In the genomic region with DNA sequence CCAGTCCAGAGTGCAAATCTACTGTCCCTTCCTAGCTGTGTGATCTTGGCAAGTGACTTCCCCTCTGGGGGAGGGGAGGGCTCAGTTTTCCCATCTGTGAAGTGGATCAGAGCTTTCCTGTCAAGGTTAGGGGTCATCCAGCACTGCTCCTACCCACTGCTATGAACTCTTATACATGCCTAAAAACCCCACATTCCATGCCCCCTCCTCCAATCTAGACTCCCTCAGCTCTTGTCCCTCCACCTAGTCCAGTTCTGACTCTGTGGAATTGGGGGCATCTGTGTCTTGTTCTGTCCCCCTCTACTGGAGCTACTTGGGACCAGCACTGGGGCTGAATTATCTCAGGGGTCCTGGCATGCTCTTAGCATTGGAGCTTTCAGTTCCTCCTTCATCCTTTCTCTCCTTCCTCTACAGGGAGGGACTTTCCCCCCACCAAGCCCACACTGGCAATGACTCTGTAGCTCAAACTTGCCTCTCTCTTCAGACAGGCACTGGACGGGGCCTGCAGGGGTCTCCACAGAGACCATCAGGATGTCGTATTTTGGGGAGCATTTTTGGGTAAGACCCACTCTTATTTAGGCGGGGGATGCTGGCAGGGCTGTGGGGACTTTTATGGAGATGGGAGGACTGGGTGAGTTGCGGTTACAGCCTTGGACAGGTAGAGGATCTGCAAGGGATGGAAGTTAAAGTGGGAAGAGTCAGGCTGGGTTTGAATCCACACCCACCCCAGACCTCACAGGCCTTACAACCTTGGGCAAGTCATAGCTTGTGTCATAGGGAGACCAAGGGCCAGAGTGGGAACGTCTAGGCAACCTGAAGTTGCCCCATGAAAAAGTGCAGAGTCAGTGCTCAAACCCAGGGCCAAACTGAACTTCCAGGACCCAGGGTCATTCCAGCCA, we compare ENCODE assay signal across 10 cellular contexts. TPM values are rescaled to one million over a fixed set of nuclear protein-coding genes. Genes with fewer than 3 reads are reported as not detected.
DNase-seq lines count a peak whose midpoint lies in the region; ATAC-seq and TF ChIP-seq lines count a peak whose summit lies in the region.
"Had no signal": no experiment of that assay in that cellular context is flagged by ENCODE, and none has a peak within 500 bp of the region (broad histone marks: within the 10 kb centered on the region; RNA-seq: fewer than 3 reads in every experiment).

No MANE protein-coding gene starts in this region.

- 65% methylated on average over 5 of the region's 5 CpGs for WGBS in prostate gland

- H3K4me1 Mint-ChIP-seq in glutamatergic neuron (ENCODE audit: low read depth, unreplicated experiment) = peaks cover 23% of the 10 kb centered on the region

- H3K4me3 Mint-ChIP-seq in glutamatergic neuron (ENCODE audit: unreplicated experiment) = peak overlapping the region; percentile 80

- intact Hi-C loops in prostate gland (cut with DNase I) = no loop called here

- H3K4me3 ChIP-seq in prostate gland = no peak overlapping the region

- TF ChIP-seq POLR2A in prostate gland (IDR thresholded peaks at IDR 0.05) = no peak

- H3K36me3 Mint-ChIP-seq in glutamatergic neuron (ENCODE audit: unreplicated experiment) = no peaks in the 10 kb centered on the region

- H3K27ac ChIP-seq in prostate gland = no peak overlapping the region
- H3K27ac ChIP-seq: foreskin keratinocyte had no signal

- no peaks in the 10 kb centered on the region for H3K9me3 ChIP-seq in prostate gland

- TF ChIP-seq CTCF in GM12873 (IDR thresholded peaks at IDR 0.05; ENCODE audit: insufficient read depth, low read depth, low read length, missing control alignments) = peak; percentile 63
- peak; percentile 1 for TF ChIP-seq CTCF in glutamatergic neuron (IDR thresholded peaks at IDR 0.05; ENCODE audit: partially characterized antibody, unreplicated experiment)
- TF ChIP-seq CTCF in prostate gland (IDR thresholded peaks at IDR 0.05) = no peak

- peak overlapping the region; percentile 80 for H3K27ac Mint-ChIP-seq in glutamatergic neuron (ENCODE audit: unreplicated experiment)

- peaks cover 3% of the 10 kb centered on the region for H3K27me3 Mint-ChIP-seq in glutamatergic neuron (ENCODE audit: unreplicated experiment)

- H3K27me3 ChIP-seq in prostate gland (replicated peaks; ENCODE audit: insufficient read depth) = no peaks in the 10 kb centered on the region

- no peaks in the 10 kb centered on the region for H3K36me3 ChIP-seq in prostate gland

- H3K9me3 Mint-ChIP-seq in glutamatergic neuron (ENCODE audit: unreplicated experiment) = peaks cover 10% of the 10 kb centered on the region

- ATAC-seq in GM21619 (IDR thresholded peaks at IDR 0.05; ENCODE audit: unreplicated experiment) = peak; percentile 44
- ATAC-seq: foreskin keratinocyte, right cardiac atrium had no signal

- no peaks in the 10 kb centered on the region for H3K4me1 ChIP-seq in prostate gland (replicated peaks)
- H3K4me1 ChIP-seq: foreskin keratinocyte had no signal

- DNase-seq in NAMALWA (ENCODE audit: low spot score) (peak; percentile 95), glutamatergic neuron (no peak), DMS 273 treated with DMSO at 0.1 percent for 48 hours (lab: John Stamatoyannopoulos, UW) (no peak), cerebellar cortex (ENCODE audit: low spot score) (no peak), prostate gland (ENCODE audit: low spot score) (no peak), A172 (ENCODE audit: low spot score) (no peak)

RNA-seq across cellular contexts. Expression of gene FCHO1, which starts 3.6 kb away (rescaled TPM):
- 45.2 TPM for total RNA-seq in glutamatergic neuron (ENCODE audit: unreplicated experiment)
- total RNA-seq in prostate gland = 10 to 100 TPM in 1 of 2 donors, 1 to 10 TPM in 1; 1.3 to 10.7 TPM
- 0.67 and 2.1 TPM in 2 replicates for total RNA-seq in A172 (2014; rRNA removed; shearing (Covaris generic))

RNA-seq across cellular contexts. Expression of gene MAP1S, which starts 35.6 kb away (rescaled TPM):
- total RNA-seq in glutamatergic neuron (ENCODE audit: unreplicated experiment) (111 TPM), prostate gland (10 to 100 TPM; 34.9 to 61.1 TPM)
- total RNA-seq in A172 (2014; rRNA removed; shearing (Covaris generic)) = 14.2 and 27.8 TPM in 2 replicates

RNA-seq across cellular contexts. Expression of gene B3GNT3, which starts 40.1 kb away (rescaled TPM):
- total RNA-seq in glutamatergic neuron (ENCODE audit: unreplicated experiment) = not detected
- 10 to 100 TPM in 1 of 2 donors, 1 to 10 TPM in 1; 5.2 to 11.9 TPM for total RNA-seq in prostate gland
- total RNA-seq in A172 (2014; rRNA removed; shearing (Covaris generic)) = not detected in 2 replicates
- total RNA-seq: right cardiac atrium had no signal

Comparison
In these comparisons a context has a peak if more than half of its experiments do, and no peak if none do; other contexts are left out.
1. CTCF ChIP-seq: peak in GM12873 (single experiment) and glutamatergic neuron (single experiment); none in prostate gland (0 of 4).